ENCODE assay signal across 8 cellular contexts in genomic region chr9:131529597-131530545, GRCh38. TPM values are rescaled to one million over a fixed set of nuclear protein-coding genes. Genes with fewer than 3 reads are reported as not detected.
DNase-seq lines count a peak whose midpoint lies in the region; ATAC-seq, FAIRE-seq and TF ChIP-seq lines count a peak whose summit lies in the region.

No MANE protein-coding gene starts in this region.

- DNase-seq in GM12865 (ENCODE audit: low read depth) (no peak), SK-N-MC (ENCODE audit: low read depth, low spot score) (no peak), fibroblast of the aortic adventitia (ENCODE audit: low read depth) (no peak), retinal pigment epithelial cell (ENCODE audit: low read depth) (no peak), HTR-8/SVneo (ENCODE audit: insufficient read length, low spot score) (no peak), aorta (no peak), AML-193 (lab: John Stamatoyannopoulos, UW) (no peak)
- no peak for DNase-seq in stimulated activated CD4-positive, alpha-beta T cell treated with anti-CD3 and anti-CD28 coated beads, Interleukin-12 subunit alpha, Interleukin-12 subunit beta, amount 100 ng/mL, for 4 hours

- H3K4me3 ChIP-seq in GM12865 (ENCODE audit: low read depth, low read length) (peak overlapping the region; percentile 86), SK-N-MC (peak overlapping the region; percentile 92), fibroblast of the aortic adventitia (ENCODE audit: low read depth, low read length) (peak overlapping the region; percentile 80), retinal pigment epithelial cell (ENCODE audit: low read length) (peak overlapping the region; percentile 70), aorta (ENCODE audit: low read length in 2 of 2) (peak overlapping the region in 1 of 2 donors; percentile 80)

- intact Hi-C loops in aorta (cut with DNase I): no loop called here

- no peaks in the 10 kb centered on the region for H3K4me1 ChIP-seq in aorta (ENCODE audit: control insufficient read depth in 1 of 2, insufficient read depth in 2 of 2, low read length in 2 of 2)

- peak overlapping the region; percentile 95 for H3K9ac ChIP-seq in SK-N-MC (ENCODE audit: insufficient read length)

- H3K27me3 ChIP-seq in aorta (ENCODE audit: control insufficient read depth in 1 of 2, insufficient read depth in 2 of 2, low read length in 1 of 2): no peaks in the 10 kb centered on the region

- no peak for FAIRE-seq in HTR-8/SVneo (lab: Jason Lieb, UNC)

- H3K9me3 ChIP-seq in SK-N-MC (ENCODE audit: low read depth, low read length) (no peaks in the 10 kb centered on the region), aorta (ENCODE audit: control insufficient read depth, low read length) (no peaks in the 10 kb centered on the region)

- WGBS in aorta, 2 donors: 57 to 60% methylated on average over 24 of the region's 24 CpGs

- H3K27ac ChIP-seq in SK-N-MC: no peak overlapping the region
- H3K27ac ChIP-seq in aorta (ENCODE audit: low read depth in 1 of 2, low read length in 2 of 2): no peak overlapping the region

- H3K36me3 ChIP-seq in SK-N-MC (ENCODE audit: insufficient read depth, low read length): peaks cover 33% of the 10 kb centered on the region; the same call in 1 of the 2 replicates
- peaks cover 0 to 4% of the 10 kb centered on the region in 2 donors for H3K36me3 ChIP-seq in aorta (ENCODE audit: control insufficient read depth in 1 of 2, insufficient read depth in 2 of 2, low read length in 1 of 2)

- ATAC-seq in aorta (ENCODE audit: low FRiP score): no peak

- TF ChIP-seq CTCF in GM12865 (IDR thresholded peaks at IDR 0.05; ENCODE audit: insufficient read depth, low read depth, low read length, missing control alignments) (no peak), fibroblast of the aortic adventitia (IDR thresholded peaks at IDR 0.05; ENCODE audit: insufficient read depth, low read length) (no peak), retinal pigment epithelial cell (conservative IDR thresholded peaks at IDR 0.05; ENCODE audit: low read depth, low read length) (no peak)

RNA-seq across cellular contexts. Expression of gene UCK1, which starts 1.2 kb away (rescaled TPM):
- total RNA-seq in fibroblast of the aortic adventitia (ENCODE audit: low replicate concordance) (18.5 and 24.6 TPM in 2 replicates), aorta (10 to 100 TPM; 24.5 to 28.3 TPM)
- 10 to 100 TPM; 35.7 to 45.7 TPM for polyA plus RNA-seq in aorta

RNA-seq across cellular contexts. Expression of gene PRRT1B, which starts 15.5 kb away (rescaled TPM):
- total RNA-seq in fibroblast of the aortic adventitia (ENCODE audit: low replicate concordance) (not detected in 2 replicates), aorta (not detected)
- polyA plus RNA-seq in aorta: not detected

RNA-seq across cellular contexts. Expression of gene POMT1, which starts 27.2 kb away (rescaled TPM):
- 24.2 and 98.5 TPM in 2 replicates for total RNA-seq in fibroblast of the aortic adventitia (ENCODE audit: low replicate concordance)
- 10 to 100 TPM; 22.0 to 33.1 TPM for total RNA-seq in aorta
- 10 to 100 TPM; 10.0 to 97.0 TPM for polyA plus RNA-seq in aorta
